Comparison of ENCODE assay signal across 4 cellular contexts in the genomic region with DNA sequence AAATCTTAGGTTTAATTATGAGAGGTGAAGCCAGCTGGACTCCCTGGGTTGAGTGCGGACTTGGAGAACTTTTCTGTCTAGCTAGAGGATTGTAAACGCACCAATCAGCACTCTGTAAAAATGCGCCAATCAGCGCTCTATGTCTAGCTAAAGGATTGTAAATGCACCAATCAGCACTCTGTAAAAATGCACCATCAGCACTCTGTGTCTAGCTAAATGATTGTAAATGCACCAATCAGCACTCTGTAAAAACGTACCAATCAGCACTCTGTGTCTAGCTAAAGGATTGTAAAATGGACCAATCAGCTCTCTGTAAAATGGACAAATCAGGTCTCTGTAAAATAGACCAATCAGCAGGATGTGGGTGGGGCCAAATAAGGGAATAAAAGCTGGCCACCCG.
TF ChIP-seq lines count a peak whose summit lies in the region.

No MANE protein-coding gene starts in this region.

TF ChIP-seq in A549, 52 proteins besides CTCF, POLR2A, EP300 and RAD21:
- peak; percentile 86 for TF ChIP-seq MAFK (IDR thresholded peaks at IDR 0.05; ENCODE audit: partially characterized antibody)

TF ChIP-seq in IMR-90, 13 proteins besides CTCF, POLR2A, EP300 and RAD21:
- TF ChIP-seq MAFK (IDR thresholded peaks at IDR 0.05; ENCODE audit: low read depth, low read length) = peak; percentile 36

TF ChIP-seq in K562, 482 proteins besides CTCF, POLR2A, EP300 and RAD21:
- TF ChIP-seq ZNF316 (IDR thresholded peaks at IDR 0.05) (peak; percentile 33; the same call in 1 of the 2 replicates), MAFK (IDR thresholded peaks at IDR 0.05; ENCODE audit: low read length) (peak; percentile 39; the same call in 1 of the 2 replicates), NFYB (IDR thresholded peaks at IDR 0.05; ENCODE audit: extremely low read depth, insufficient read length) (peak; percentile 48), MAFG (tag; conservative IDR thresholded peaks at IDR 0.05) (peak; percentile 36; the same call in 1 of the 2 replicates), MAFF (IDR thresholded peaks at IDR 0.05; ENCODE audit: low read length) (0 out of 2 replicates have a peak, but pooled peaks have one; percentile 31)

TF ChIP-seq in HepG2, 621 proteins besides CTCF, POLR2A, EP300 and RAD21:
- TF ChIP-seq MAFK (conservative IDR thresholded peaks at IDR 0.05 in 1 of 2, IDR thresholded peaks at IDR 0.05 in 1 of 2; ENCODE audit: low read length in 2 of 2) (peak; percentile 52 to 71), MAFF (IDR thresholded peaks at IDR 0.05; ENCODE audit: low read depth, low read length) (peak; percentile 60)
